In genomic region chr2:138221358-138221757, GRCh38 we compare ENCODE assay signal across 28 cellular contexts.
"Had no signal": no experiment of that assay in that cellular context is flagged by ENCODE, and none has a peak within 500 bp of the region (broad histone marks: within the 10 kb centered on the region; RNA-seq: fewer than 3 reads in every experiment).

No MANE protein-coding gene starts in this region.

- H3K4me3 Mint-ChIP-seq: stimulated activated effector memory CD8-positive, alpha-beta T cell treated with anti-CD3 and anti-CD28 coated beads, Interleukin-12 subunit alpha, Interleukin-12 subunit beta, amount 100 ng/mL, for 72 hours; stimulated activated memory B cell treated with anti-CD40 and anti-IgM and Interleukin-4, amounts not matched to agents 10 μg/mL and 1 μg/mL and 100 μg/mL, for 72 hours; stimulated activated naive B cell treated with anti-CD40 and anti-IgM and Interleukin-4, amounts not matched to agents 10 μg/mL and 1 μg/mL and 100 μg/mL, for 72 hours; stimulated activated naive CD8-positive, alpha-beta T cell treated with anti-CD3 and anti-CD28 coated beads, Interleukin-15, amount 100 ng/mL, for 72 hours; stimulated activated naive CD8-positive, alpha-beta T cell treated with anti-CD3 and anti-CD28 coated beads, Interleukin-15, Interleukin-2, amounts not matched to agents 100 ng/mL and 50 ng/mL, for 24 hours; type B pancreatic cell had no signal

- H3K4me3 ChIP-seq: stomach, suprapubic skin, testis, thoracic aorta, thyroid gland, tibial artery, tibial nerve, transverse colon, upper lobe of left lung, upper lobe of right lung, uterus, vagina had no signal

- H3K4me1 ChIP-seq: stomach, suprapubic skin, testis, thyroid gland, tibial nerve, transverse colon, upper lobe of left lung, upper lobe of right lung, uterus, vagina had no signal

- H3K36me3 ChIP-seq: stomach, suprapubic skin, thoracic aorta, thyroid gland, tibial artery, tibial nerve, transverse colon, upper lobe of left lung, upper lobe of right lung, uterus, vagina had no signal

- H3K9me3 Mint-ChIP-seq: stimulated activated memory B cell treated with anti-CD40 and anti-IgM and Interleukin-4, amounts not matched to agents 10 μg/mL and 1 μg/mL and 100 μg/mL, for 72 hours; stimulated activated naive B cell treated with anti-CD40 and anti-IgM and Interleukin-4, amounts not matched to agents 10 μg/mL and 1 μg/mL and 100 μg/mL, for 72 hours; stimulated activated naive CD8-positive, alpha-beta T cell treated with anti-CD3 and anti-CD28 coated beads, Interleukin-15, amount 100 ng/mL, for 72 hours; stimulated activated naive CD8-positive, alpha-beta T cell treated with anti-CD3 and anti-CD28 coated beads, Interleukin-15, Interleukin-2, amounts not matched to agents 100 ng/mL and 50 ng/mL, for 24 hours; type B pancreatic cell had no signal

- DNase-seq: stimulated activated CD4-positive, alpha-beta T cell treated with anti-CD3 and anti-CD28 coated beads, Interleukin-2, amount 100 ng/mL, for 48 hours; stimulated activated CD4-positive, alpha-beta T cell treated with anti-CD3 and anti-CD28 coated beads, Interleukin-4, amount 100 ng/mL, for 1 hour; stimulated activated CD4-positive, alpha-beta T cell treated with anti-CD3 and anti-CD28 coated beads, Interleukin-4, amount 100 ng/mL, for 24 hours; stimulated activated CD4-positive, alpha-beta T cell treated with anti-CD3 and anti-CD28 coated beads, Interleukin-4, amount 100 ng/mL, for 4 hours; stimulated activated CD8-positive, alpha-beta memory T cell treated with anti-CD3 and anti-CD28 coated beads, Interleukin-4, amount 100 ng/mL, for 48 hours; stimulated activated naive B cell treated with anti-CD40 and anti-IgM and Interleukin-4, amounts not matched to agents 10 μg/mL and 1 μg/mL and 100 μg/mL, for 72 hours; stimulated activated naive CD4-positive, alpha-beta T cell; stimulated activated naive CD4-positive, alpha-beta T cell treated with Interleukin-2 at 50 U/mL for 16 hours; stimulated activated naive CD8-positive, alpha-beta T cell treated with anti-CD3 and anti-CD28 coated beads, Interleukin-15, amount 100 ng/mL, for 72 hours; stimulated activated naive CD8-positive, alpha-beta T cell treated with anti-CD3 and anti-CD28 coated beads, Interleukin-15, Interleukin-2, amounts not matched to agents 100 U/mL and 50 U/mL, for 24 hours; stomach; substantia nigra; testis; thyroid gland; tibial artery; transverse colon; trophoblast cell; upper lobe of left lung; upper lobe of right lung; uterus had no signal

- H3K27me3 Mint-ChIP-seq: stimulated activated memory B cell treated with anti-CD40 and anti-IgM and Interleukin-4, amounts not matched to agents 10 μg/mL and 1 μg/mL and 100 μg/mL, for 72 hours; stimulated activated naive B cell treated with anti-CD40 and anti-IgM and Interleukin-4, amounts not matched to agents 10 μg/mL and 1 μg/mL and 100 μg/mL, for 72 hours; stimulated activated naive CD8-positive, alpha-beta T cell treated with anti-CD3 and anti-CD28 coated beads, Interleukin-15, amount 100 ng/mL, for 72 hours; stimulated activated naive CD8-positive, alpha-beta T cell treated with anti-CD3 and anti-CD28 coated beads, Interleukin-15, Interleukin-2, amounts not matched to agents 100 ng/mL and 50 ng/mL, for 24 hours; type B pancreatic cell had no signal

- H3K4me1 Mint-ChIP-seq: stimulated activated effector memory CD8-positive, alpha-beta T cell treated with anti-CD3 and anti-CD28 coated beads, Interleukin-12 subunit alpha, Interleukin-12 subunit beta, amount 100 ng/mL, for 72 hours; stimulated activated memory B cell treated with anti-CD40 and anti-IgM and Interleukin-4, amounts not matched to agents 10 μg/mL and 1 μg/mL and 100 μg/mL, for 72 hours; stimulated activated naive B cell treated with anti-CD40 and anti-IgM and Interleukin-4, amounts not matched to agents 10 μg/mL and 1 μg/mL and 100 μg/mL, for 72 hours; stimulated activated naive CD8-positive, alpha-beta T cell treated with anti-CD3 and anti-CD28 coated beads, Interleukin-15, amount 100 ng/mL, for 72 hours had no signal

- H3K27me3 ChIP-seq: stomach, suprapubic skin, testis, thyroid gland, tibial artery, tibial nerve, transverse colon, upper lobe of left lung, upper lobe of right lung, uterus, vagina had no signal

- H3K9me3 ChIP-seq: stomach, suprapubic skin, testis, thoracic aorta, thyroid gland, tibial artery, tibial nerve, transverse colon, upper lobe of left lung, upper lobe of right lung, uterus, vagina had no signal

- H3K27ac ChIP-seq: stomach, suprapubic skin, testis, thoracic aorta, thyroid gland, tibial artery, tibial nerve, transverse colon, upper lobe of left lung, upper lobe of right lung, uterus, vagina had no signal

- ATAC-seq: stimulated activated effector memory CD8-positive, alpha-beta T cell treated with anti-CD3 and anti-CD28 coated beads, Interleukin-12 subunit alpha, Interleukin-12 subunit beta, amount 100 ng/mL, for 72 hours; stimulated activated memory B cell treated with anti-CD40 and anti-IgM and Interleukin-4, amounts not matched to agents 10 μg/mL and 1 μg/mL and 100 μg/mL, for 72 hours; stimulated activated naive B cell treated with anti-CD40 and anti-IgM and Interleukin-4, amounts not matched to agents 10 μg/mL and 1 μg/mL and 100 μg/mL, for 72 hours; stimulated activated naive CD8-positive, alpha-beta T cell treated with anti-CD3 and anti-CD28 coated beads, Interleukin-15, amount 100 ng/mL, for 72 hours; stimulated activated naive CD8-positive, alpha-beta T cell treated with anti-CD3 and anti-CD28 coated beads, Interleukin-15, Interleukin-2, amounts not matched to agents 100 U/mL and 50 U/mL, for 24 hours; upper lobe of right lung had no signal

- H3K36me3 Mint-ChIP-seq: stimulated activated effector memory CD8-positive, alpha-beta T cell treated with anti-CD3 and anti-CD28 coated beads, Interleukin-12 subunit alpha, Interleukin-12 subunit beta, amount 100 ng/mL, for 72 hours; stimulated activated memory B cell treated with anti-CD40 and anti-IgM and Interleukin-4, amounts not matched to agents 10 μg/mL and 1 μg/mL and 100 μg/mL, for 72 hours; stimulated activated naive B cell treated with anti-CD40 and anti-IgM and Interleukin-4, amounts not matched to agents 10 μg/mL and 1 μg/mL and 100 μg/mL, for 72 hours; type B pancreatic cell had no signal

- H3K27ac Mint-ChIP-seq: stimulated activated effector memory CD8-positive, alpha-beta T cell treated with anti-CD3 and anti-CD28 coated beads, Interleukin-12 subunit alpha, Interleukin-12 subunit beta, amount 100 ng/mL, for 72 hours; stimulated activated memory B cell treated with anti-CD40 and anti-IgM and Interleukin-4, amounts not matched to agents 10 μg/mL and 1 μg/mL and 100 μg/mL, for 72 hours; stimulated activated naive B cell treated with anti-CD40 and anti-IgM and Interleukin-4, amounts not matched to agents 10 μg/mL and 1 μg/mL and 100 μg/mL, for 72 hours; stimulated activated naive CD8-positive, alpha-beta T cell treated with anti-CD3 and anti-CD28 coated beads, Interleukin-15, amount 100 ng/mL, for 72 hours; stimulated activated naive CD8-positive, alpha-beta T cell treated with anti-CD3 and anti-CD28 coated beads, Interleukin-15, Interleukin-2, amounts not matched to agents 100 ng/mL and 50 ng/mL, for 24 hours; type B pancreatic cell had no signal
